12 cellular contexts compared by ENCODE assay signal in the genomic region with DNA sequence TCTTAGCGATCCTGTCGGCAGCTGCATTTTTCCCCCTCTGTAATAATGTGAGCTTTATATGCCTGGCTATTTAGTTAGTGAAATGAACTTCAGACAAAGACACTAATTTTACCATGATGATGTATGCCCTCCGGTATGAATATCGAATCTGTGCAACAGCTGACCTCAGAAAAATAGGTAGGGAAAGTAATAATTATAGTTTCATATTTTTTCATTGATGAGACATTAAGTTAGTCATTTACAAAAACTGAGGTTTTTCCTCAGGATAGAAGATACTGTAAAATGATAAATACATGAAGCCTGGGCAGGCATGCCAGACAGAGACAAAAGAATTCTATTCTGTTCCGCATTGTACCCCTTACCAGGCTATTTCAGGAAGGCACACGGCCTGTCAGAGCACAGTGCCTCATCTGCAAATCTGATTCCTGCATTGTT.
DNase-seq lines count a peak whose midpoint lies in the region; ATAC-seq and TF ChIP-seq lines count a peak whose summit lies in the region.
"Had no signal": no experiment of that assay in that cellular context is flagged by ENCODE, and none has a peak within 500 bp of the region (broad histone marks: within the 10 kb centered on the region; RNA-seq: fewer than 3 reads in every experiment).

No MANE protein-coding gene starts in this region.

- 43 to 84% methylated on average over 4 to 6 of the region's 6 CpGs for WGBS in endodermal cell (ENCODE audit: insufficient coverage in 1 of 2, insufficient read length in 1 of 2), 2 experiments

- ATAC-seq in Right ventricle myocardium superior (ENCODE audit: poor library complexity) = peak; percentile 19
- ATAC-seq in Right ventricle myocardium inferior = no peak
- ATAC-seq in GM21381 (IDR thresholded peaks at IDR 0.05; ENCODE audit: unreplicated experiment) = no peak

- H3K9me3 Mint-ChIP-seq in endodermal cell = no peaks in the 10 kb centered on the region

- peaks cover 44% of the 10 kb centered on the region for H3K4me1 Mint-ChIP-seq in endodermal cell

- H3K9me3 ChIP-seq in endodermal cell (ENCODE audit: control insufficient read depth, low read length) (no peaks in the 10 kb centered on the region), muscle layer of duodenum (ENCODE audit: control insufficient read depth in 1 of 2, low read length in 2 of 2) (no peaks in the 10 kb centered on the region)
- H3K9me3 ChIP-seq: ovary had no signal

- H3K27me3 ChIP-seq in endodermal cell (ENCODE audit: control insufficient read depth, insufficient read depth, low read length, poor library complexity, severe bottlenecking) (no peaks in the 10 kb centered on the region), muscle layer of duodenum (ENCODE audit: low read depth, low read length) (no peaks in the 10 kb centered on the region)
- H3K27me3 ChIP-seq: ovary had no signal

- H3K36me3 Mint-ChIP-seq in endodermal cell (ENCODE audit: low read depth) = no peaks in the 10 kb centered on the region

- no peak overlapping the region for H3K4me3 ChIP-seq in endodermal cell (ENCODE audit: low read length)
- H3K4me3 ChIP-seq in muscle layer of duodenum (ENCODE audit: low read depth in 1 of 2, low read length in 2 of 2) = no peak overlapping the region
- H3K4me3 ChIP-seq: ovary had no signal

- H3K27ac Mint-ChIP-seq in endodermal cell = peak overlapping the region; percentile 98

- no peaks in the 10 kb centered on the region for H3K27me3 Mint-ChIP-seq in endodermal cell (ENCODE audit: insufficient read depth)

- peaks cover 22% of the 10 kb centered on the region for H3K4me1 ChIP-seq in endodermal cell (ENCODE audit: control insufficient read depth, insufficient read depth, low read length)
- peaks cover 4 to 11% of the 10 kb centered on the region in 2 donors for H3K4me1 ChIP-seq in muscle layer of duodenum (ENCODE audit: control insufficient read depth in 1 of 2, insufficient read depth in 2 of 2, low read length in 2 of 2)

- H3K4me3 Mint-ChIP-seq in endodermal cell = no peak overlapping the region

- no peak for TF ChIP-seq CTCF in endodermal cell (conservative IDR thresholded peaks at IDR 0.05)

- intact Hi-C loops in Right ventricle myocardium superior (cut with DNase I) = no loop called here
- intact Hi-C loops in Right ventricle myocardium inferior (cut with DNase I) = loop anchor here (1.0 kb wide), 1 partner anchor 29 kb away; no protein-coding TSS in a partner anchor

- peak overlapping the region; percentile 98 for H3K27ac ChIP-seq in endodermal cell (ENCODE audit: low read depth, low read length)
- H3K27ac ChIP-seq in muscle layer of duodenum (ENCODE audit: low read length) = peak overlapping the region; percentile 85
- H3K27ac ChIP-seq: 22Rv1, ovary had no signal

- H3K36me3 ChIP-seq in endodermal cell (ENCODE audit: control insufficient read depth, insufficient read depth, low read length) = no peaks in the 10 kb centered on the region
- H3K36me3 ChIP-seq in muscle layer of duodenum (ENCODE audit: control insufficient read depth in 1 of 2, insufficient read depth in 2 of 2, low read length in 2 of 2) = no peaks in the 10 kb centered on the region
- H3K36me3 ChIP-seq: ovary had no signal

- H3K9ac ChIP-seq in endodermal cell (ENCODE audit: extremely low read depth, low read length, poor library complexity, severe bottlenecking) = peak overlapping the region; percentile 75

- no peak for DNase-seq in Right ventricle myocardium superior
- DNase-seq in Right ventricle myocardium inferior (ENCODE audit: missing footprints) = no peak
- DNase-seq in endodermal cell = no peak
- no peak for DNase-seq in superior temporal gyrus (ENCODE audit: extremely low spot score)
- no peak for DNase-seq in NCI-H187 (lab: John Stamatoyannopoulos, UW)
- no peak for DNase-seq in stimulated activated CD4-positive, alpha-beta T cell treated with anti-CD3 and anti-CD28 coated beads, Interleukin-4, amount 100 ng/mL, for 4 hours
- DNase-seq: NCI-H524, T-helper 1 cell had no signal
